Comparison of ENCODE assay signal across 14 cellular contexts in genomic region chr11:128515086-128515485, GRCh38.
DNase-seq lines count a peak whose midpoint lies in the region; ATAC-seq and TF ChIP-seq lines count a peak whose summit lies in the region.
"Had no signal": no experiment of that assay in that cellular context is flagged by ENCODE, and none has a peak within 500 bp of the region (broad histone marks: within the 10 kb centered on the region; RNA-seq: fewer than 3 reads in every experiment).

No MANE protein-coding gene starts in this region.

- H3K4me3 Mint-ChIP-seq in activated CD8-positive, alpha-beta T cell treated with anti-CD3 and anti-CD28 coated beads for 36 hours: peak overlapping the region; percentile 95
- H3K4me3 Mint-ChIP-seq in memory B cell: peak overlapping the region; percentile 99

- peaks cover 17% of the 10 kb centered on the region for H4K20me1 ChIP-seq in hepatocyte (ENCODE audit: insufficient read depth, poor library complexity, severe bottlenecking)

- no peaks in the 10 kb centered on the region for H3K9me3 ChIP-seq in right cardiac atrium (ENCODE audit: control insufficient read depth, low read length)
- H3K9me3 ChIP-seq in hepatocyte (ENCODE audit: low read depth): no peaks in the 10 kb centered on the region
- H3K9me3 ChIP-seq: BLaER1 treated with 17β-estradiol and CSF1 and Interleukin-3, amounts not matched to agents 10 nM and 100 nM; testis had no signal

- H3K36me3 ChIP-seq in hepatocyte (replicated peaks; ENCODE audit: insufficient read depth, low read depth): no peaks in the 10 kb centered on the region

- no peak overlapping the region for H3K4me2 ChIP-seq in hepatocyte

- DNase-seq in right cardiac atrium: peak in 2 of 3 donors; percentile 41 to 67
- DNase-seq in Right ventricle myocardium inferior (ENCODE audit: missing footprints): no peak
- no peak for DNase-seq in activated CD8-positive, alpha-beta T cell treated with anti-CD3 and anti-CD28 coated beads for 36 hours
- DNase-seq in memory B cell (ENCODE audit: low spot score in 2 of 2): no peak
- DNase-seq in NCI-H526 treated with DMSO at 0.1 percent for 48 hours (lab: John Stamatoyannopoulos, UW): no peak
- DNase-seq in KBM-7: no peak
- no peak for DNase-seq in hepatocyte (ENCODE audit: low spot score)
- DNase-seq: cortex of kidney, NCI-H1694 treated with DMSO at 0.1 percent for 48 hours, posterior cingulate gyrus, testis had no signal

- 52% methylated on average over 6 of the region's 6 CpGs for WGBS in right cardiac atrium
- WGBS in hepatocyte (ENCODE audit: low lambda C conversion rate, missing lambda C conversion rate): 78% methylated on average over 6 of the region's 6 CpGs

- H3K27me3 ChIP-seq in right cardiac atrium (ENCODE audit: control insufficient read depth, insufficient read depth) (no peaks in the 10 kb centered on the region), hepatocyte (no peaks in the 10 kb centered on the region)
- H3K27me3 ChIP-seq: BLaER1 treated with 17β-estradiol and CSF1 and Interleukin-3, amounts not matched to agents 10 nM and 100 nM; testis had no signal

- peak overlapping the region; percentile 96 for H3K27ac Mint-ChIP-seq in activated CD8-positive, alpha-beta T cell treated with anti-CD3 and anti-CD28 coated beads for 36 hours
- peak overlapping the region; percentile 94 for H3K27ac Mint-ChIP-seq in memory B cell

- H3K27me3 Mint-ChIP-seq in activated CD8-positive, alpha-beta T cell treated with anti-CD3 and anti-CD28 coated beads for 36 hours: no peaks in the 10 kb centered on the region
- no peaks in the 10 kb centered on the region for H3K27me3 Mint-ChIP-seq in memory B cell

- H2AFZ ChIP-seq in hepatocyte: no peak overlapping the region

- H3K79me2 ChIP-seq in hepatocyte: peaks cover 100% of the 10 kb centered on the region

- H3K9me3 Mint-ChIP-seq in activated CD8-positive, alpha-beta T cell treated with anti-CD3 and anti-CD28 coated beads for 36 hours: no peaks in the 10 kb centered on the region
- no peaks in the 10 kb centered on the region for H3K9me3 Mint-ChIP-seq in memory B cell

- peaks cover 51% of the 10 kb centered on the region for H3K4me1 Mint-ChIP-seq in activated CD8-positive, alpha-beta T cell treated with anti-CD3 and anti-CD28 coated beads for 36 hours (ENCODE audit: low read depth)
- H3K4me1 Mint-ChIP-seq in memory B cell: peaks cover 80% of the 10 kb centered on the region

- intact Hi-C loops in right cardiac atrium (cut with DNase I): loop anchor here in 2 of 4 donors (10.0 kb wide), 1 partner anchor 50 kb away; no protein-coding TSS in a partner anchor
- intact Hi-C loops in Right ventricle myocardium inferior (cut with DNase I): no loop called here
- intact Hi-C loops in activated CD8-positive, alpha-beta T cell treated with anti-CD3 and anti-CD28 coated beads for 36 hours (cut with micrococcal nuclease): no loop called here

- in situ Hi-C loops in KBM-7 (cut with MboI; ENCODE audit: low pct_unique_long_range_greater_than_20kb, low sequenced_read_pairs): no loop called here

- POLR2A ChIA-PET in activated CD8-positive, alpha-beta T cell treated with anti-CD3 and anti-CD28 coated beads for 36 hours (lab: Charles Lee): interaction anchor here (0.5 to 37.3 kb wide), 6 partner anchors 4 to 180 kb away, joined by 3 to 1082 read pairs (median 370); no protein-coding TSS in a partner anchor

- peaks cover 100% of the 10 kb centered on the region for H3K36me3 Mint-ChIP-seq in activated CD8-positive, alpha-beta T cell treated with anti-CD3 and anti-CD28 coated beads for 36 hours (ENCODE audit: low read depth)
- H3K36me3 Mint-ChIP-seq in memory B cell: peaks cover 30% of the 10 kb centered on the region

- ATAC-seq in right cardiac atrium (no peak), Right ventricle myocardium inferior (no peak), memory B cell (ENCODE audit: low read depth) (no peak), HG02852 (IDR thresholded peaks at IDR 0.05; ENCODE audit: unreplicated experiment) (no peak)
- ATAC-seq in activated CD8-positive, alpha-beta T cell treated with anti-CD3 and anti-CD28 coated beads for 36 hours: no peak

- peaks cover 6% of the 10 kb centered on the region for H3K4me1 ChIP-seq in right cardiac atrium (ENCODE audit: control insufficient read depth, insufficient read depth, low read length)
- peaks cover 43% of the 10 kb centered on the region for H3K4me1 ChIP-seq in hepatocyte (ENCODE audit: insufficient read depth)

- H3K27ac ChIP-seq in right cardiac atrium (ENCODE audit: low read length) (no peak overlapping the region), hepatocyte (no peak overlapping the region)
- H3K27ac ChIP-seq: BLaER1 treated with 17β-estradiol and CSF1 and Interleukin-3, amounts not matched to agents 10 nM and 100 nM had no signal

- H3K9me2 ChIP-seq in hepatocyte (replicated peaks; ENCODE audit: insufficient read depth): no peaks in the 10 kb centered on the region

- TF ChIP-seq CTCF in activated CD8-positive, alpha-beta T cell treated with anti-CD3 and anti-CD28 coated beads for 36 hours (IDR thresholded peaks at IDR 0.05): no peak
- no peak for TF ChIP-seq CTCF in hepatocyte (IDR thresholded peaks at IDR 0.05; ENCODE audit: poor library complexity)

- CTCF ChIA-PET in activated CD8-positive, alpha-beta T cell treated with anti-CD3 and anti-CD28 coated beads for 36 hours (lab: Charles Lee): interaction anchor here (0.7 to 26.3 kb wide), 6 partner anchors 18 to 225 kb away, joined by 3 to 400 read pairs (median 4); no protein-coding TSS in a partner anchor

- no peak overlapping the region for H3K4me3 ChIP-seq in right cardiac atrium (ENCODE audit: low read length)
- no peak overlapping the region for H3K4me3 ChIP-seq in hepatocyte
- H3K4me3 ChIP-seq: lung, testis had no signal

Comparison
In these comparisons a context has a peak if more than half of its experiments do, and no peak if none do; other contexts are left out.
1. DNase-seq: peak in right cardiac atrium (2 of 3); none in Right ventricle myocardium inferior (single experiment), activated CD8-positive, alpha-beta T cell treated with anti-CD3 and anti-CD28 coated beads for 36 hours (single experiment), memory B cell (0 of 2), NCI-H526 treated with DMSO at 0.1 percent for 48 hours (single experiment), KBM-7 (single experiment) and hepatocyte (single experiment).